In genomic region chr17:1882836-1883235, GRCh38 we compare ENCODE assay signal across 8 cellular contexts. TPM values are rescaled to one million over a fixed set of nuclear protein-coding genes. Genes with fewer than 3 reads are reported as not detected.
A peak's percentile ranks its signal among the peaks of the same experiment; 100 is the strongest.
DNase-seq lines count a peak whose midpoint lies in the region; ATAC-seq and TF ChIP-seq lines count a peak whose summit lies in the region.

No MANE protein-coding gene starts in this region.

- no peak overlapping the region for H4K8ac ChIP-seq in H9 (replicated peaks; ENCODE audit: insufficient read length, low read depth, low read length)

- peak; percentile 10 for DNase-seq in Caki2 (ENCODE audit: low read depth)
- peak; percentile 57 for DNase-seq in H9
- DNase-seq in foreskin fibroblast: peak; percentile 26 to 61
- DNase-seq in gastrocnemius medialis: no peak
- no peak for DNase-seq in sigmoid colon

- H3K36me3 ChIP-seq in gastrocnemius medialis: peaks cover 0 to 88% of the 10 kb centered on the region in 2 donors
- H3K36me3 ChIP-seq in sigmoid colon: peaks cover 34 to 95% (median 60%) of the 10 kb centered on the region in 4 donors

- H3K56ac ChIP-seq in H9 (ENCODE audit: insufficient read length, low read depth, low read length): no peak overlapping the region

- TF ChIP-seq POLR2A in gastrocnemius medialis (IDR thresholded peaks at IDR 0.05) (no peak), sigmoid colon (IDR thresholded peaks at IDR 0.05) (no peak)

- peaks cover 40 to 89% (median 82%) of the 10 kb centered on the region in 3 experiments; a peak in 6 of 7 replicates for H3K36me3 Mint-ChIP-seq in H9 (ENCODE audit: insufficient read depth in 1 of 3, low read depth in 3 of 3)

- no peaks in the 10 kb centered on the region for H3K23me2 ChIP-seq in H9 (ENCODE audit: insufficient read length, low read depth, low read length, poor library complexity, severe bottlenecking)

- no peaks in the 10 kb centered on the region for H3K4me1 Mint-ChIP-seq in H9

- no peak overlapping the region for H3K4me2 ChIP-seq in H9 (ENCODE audit: insufficient read depth, insufficient read length, low read length)

- H2BK20ac ChIP-seq in H9 (ENCODE audit: low read depth, low read length, poor library complexity, severe bottlenecking): no peak overlapping the region

- ATAC-seq in gastrocnemius medialis (peak in 1 of 2 donors; percentile 30), GM21381 (IDR thresholded peaks at IDR 0.05; ENCODE audit: unreplicated experiment) (no peak), GM21515 (IDR thresholded peaks at IDR 0.05; ENCODE audit: unreplicated experiment) (no peak)

- H4K5ac ChIP-seq in H9 (ENCODE audit: insufficient read length, low read depth, low read length): no peak overlapping the region

- no peaks in the 10 kb centered on the region for H3K9me3 Mint-ChIP-seq in H9

- no peak overlapping the region for H3K14ac ChIP-seq in H9 (ENCODE audit: insufficient read depth, low read length)

- H3K9me3 ChIP-seq in H9 (ENCODE audit: control insufficient read depth, low read depth, low read length): no peaks in the 10 kb centered on the region
- no peaks in the 10 kb centered on the region for H3K9me3 ChIP-seq in gastrocnemius medialis
- no peaks in the 10 kb centered on the region for H3K9me3 ChIP-seq in sigmoid colon

- no CpG with 5 or more reads among the region's 10 CpGs for WGBS in H9 (ENCODE audit: extremely low coverage, insufficient read length, low lambda C conversion rate)
- WGBS in sigmoid colon, 2 donors: 81 to 83% methylated on average over 10 of the region's 10 CpGs

- H3K79me2 ChIP-seq in H9 (ENCODE audit: insufficient read depth, low read length): no peaks in the 10 kb centered on the region

- H3K4me3 ChIP-seq in WI38 (ENCODE audit: low read depth, low read length) (no peak overlapping the region), foreskin fibroblast (ENCODE audit: low read depth in 1 of 2, low read length in 2 of 2) (no peak overlapping the region), gastrocnemius medialis (no peak overlapping the region), sigmoid colon (no peak overlapping the region)

- H2BK15ac ChIP-seq in H9 (ENCODE audit: low read depth, low read length): no peak overlapping the region

- H2AFZ ChIP-seq in H9 (ENCODE audit: low read length): no peak overlapping the region

- H3K4me1 ChIP-seq in H9 (ENCODE audit: insufficient read depth, low read length) (no peaks in the 10 kb centered on the region), gastrocnemius medialis (no peaks in the 10 kb centered on the region), sigmoid colon (no peaks in the 10 kb centered on the region)

- no peaks in the 10 kb centered on the region for H3K27me3 Mint-ChIP-seq in H9 (ENCODE audit: low read depth)

- no peak overlapping the region for H3K27ac ChIP-seq in H9 (ENCODE audit: insufficient read length, low read depth, low read length)
- H3K27ac ChIP-seq in gastrocnemius medialis: no peak overlapping the region
- no peak overlapping the region for H3K27ac ChIP-seq in sigmoid colon

- TF ChIP-seq CTCF in H9 (conservative IDR thresholded peaks at IDR 0.05) (peak; percentile 70), WI38 (IDR thresholded peaks at IDR 0.05; ENCODE audit: low read depth, low read length) (peak; percentile 31), foreskin fibroblast (IDR thresholded peaks at IDR 0.05; ENCODE audit: low read depth, low read length) (peak; percentile 53), gastrocnemius medialis (IDR thresholded peaks at IDR 0.05 in 4 of 5, conservative IDR thresholded peaks at IDR 0.05 in 1 of 5) (peak in 4 of 5 experiments; percentile 28 to 48 (median 36)), sigmoid colon (IDR thresholded peaks at IDR 0.05) (peak in 2 of 4 experiments; percentile 14 to 31)

- H4K20me1 ChIP-seq in H9 (ENCODE audit: control insufficient read depth, insufficient read depth, insufficient read length): no peaks in the 10 kb centered on the region

- H2AK5ac ChIP-seq in H9 (ENCODE audit: insufficient read length, low read length): no peak overlapping the region

- TF ChIP-seq EP300 in sigmoid colon (IDR thresholded peaks at IDR 0.05): no peak

- H3K27me3 ChIP-seq in H9 (ENCODE audit: insufficient read depth, low read length): no peaks in the 10 kb centered on the region
- no peaks in the 10 kb centered on the region for H3K27me3 ChIP-seq in gastrocnemius medialis
- no peaks in the 10 kb centered on the region for H3K27me3 ChIP-seq in sigmoid colon

- H3K23ac ChIP-seq in H9 (ENCODE audit: insufficient read length, low read depth, low read length): no peak overlapping the region

- no peak overlapping the region for H3K4me3 Mint-ChIP-seq in H9

- H4K91ac ChIP-seq in H9 (ENCODE audit: insufficient read length, low read depth, low read length): no peak overlapping the region

- H2BK120ac ChIP-seq in H9 (ENCODE audit: low read depth, low read length, poor library complexity, severe bottlenecking): no peak overlapping the region

- intact Hi-C loops in gastrocnemius medialis (cut with DNase I; ENCODE audit: low total_unique reads): no loop called here
- intact Hi-C loops in sigmoid colon (cut with DNase I): no loop called here

- H3T11ph ChIP-seq in H9 (ENCODE audit: low read length): no peak overlapping the region

- no peak overlapping the region for H3K27ac Mint-ChIP-seq in H9

- H2BK5ac ChIP-seq in H9 (ENCODE audit: insufficient read length, low read length): no peak overlapping the region

- no peak overlapping the region for H3K18ac ChIP-seq in H9 (ENCODE audit: insufficient read length, low read depth, low read length)

- H2BK12ac ChIP-seq in H9 (ENCODE audit: insufficient read length, low read depth, low read length): no peak overlapping the region

- no peak overlapping the region for H3K9ac ChIP-seq in H9 (ENCODE audit: extremely low read depth, insufficient read length, low read length)

- H3K4ac ChIP-seq in H9 (ENCODE audit: low read depth, low read length): no peak overlapping the region

- in situ Hi-C loops in Caki2 (cut with HindIII; ENCODE audit: low pct_unique_long_range_greater_than_20kb, low sequenced_read_pairs) (no loop called here), gastrocnemius medialis (cut with MboI; ENCODE audit: low sequenced_read_pairs in 4 of 4) (loop anchor here in 1 of 4 donors (25.0 kb wide), 1 partner anchor 404 kb away; no protein-coding TSS in a partner anchor)

- no peaks in the 10 kb centered on the region for H3K79me1 ChIP-seq in H9 (ENCODE audit: insufficient read depth, low read depth, low read length, poor library complexity, severe bottlenecking)

RNA-seq across cellular contexts. Expression of gene RPA1, which starts 53.0 kb away (rescaled TPM):
- 62.7 and 68.7 TPM in 2 replicates for total RNA-seq in Caki2 (2014; rRNA removed; shearing (Covaris generic); ENCODE audit: low replicate concordance)
- total RNA-seq in H9 (2021) (215 and 220 TPM in 2 replicates), gastrocnemius medialis (10 to 100 TPM; 26.5 to 46.8 (median 34.9) TPM), sigmoid colon (10 to 100 TPM; 27.8 to 46.8 (median 31.1) TPM)
- polyA plus RNA-seq in sigmoid colon: 10 to 100 TPM; 16.2 to 35.2 (median 27.6) TPM

RNA-seq across cellular contexts. Expression of gene SMYD4, which starts 53.1 kb away (rescaled TPM):
- total RNA-seq in Caki2 (2014; rRNA removed; shearing (Covaris generic); ENCODE audit: low replicate concordance): 4.7 and 18.3 TPM in 2 replicates
- total RNA-seq in H9 (2021): 28.8 and 29.0 TPM in 2 replicates
- total RNA-seq in gastrocnemius medialis: 10 to 100 TPM; 15.1 to 18.1 (median 16.7) TPM
- 10 to 100 TPM; 14.3 to 19.1 (median 17.1) TPM for total RNA-seq in sigmoid colon
- polyA plus RNA-seq in sigmoid colon: 1 to 10 TPM; 2.4 to 8.8 (median 2.5) TPM

Comparison
In these comparisons a context has a peak if more than half of its experiments do, and no peak if none do; other contexts are left out.
1. DNase-seq: peak in Caki2 (single experiment), H9 (single experiment) and foreskin fibroblast (2 of 2); none in gastrocnemius medialis (0 of 2) and sigmoid colon (single experiment).